ENCODE assay signal across 10 cellular contexts in the genomic region with DNA sequence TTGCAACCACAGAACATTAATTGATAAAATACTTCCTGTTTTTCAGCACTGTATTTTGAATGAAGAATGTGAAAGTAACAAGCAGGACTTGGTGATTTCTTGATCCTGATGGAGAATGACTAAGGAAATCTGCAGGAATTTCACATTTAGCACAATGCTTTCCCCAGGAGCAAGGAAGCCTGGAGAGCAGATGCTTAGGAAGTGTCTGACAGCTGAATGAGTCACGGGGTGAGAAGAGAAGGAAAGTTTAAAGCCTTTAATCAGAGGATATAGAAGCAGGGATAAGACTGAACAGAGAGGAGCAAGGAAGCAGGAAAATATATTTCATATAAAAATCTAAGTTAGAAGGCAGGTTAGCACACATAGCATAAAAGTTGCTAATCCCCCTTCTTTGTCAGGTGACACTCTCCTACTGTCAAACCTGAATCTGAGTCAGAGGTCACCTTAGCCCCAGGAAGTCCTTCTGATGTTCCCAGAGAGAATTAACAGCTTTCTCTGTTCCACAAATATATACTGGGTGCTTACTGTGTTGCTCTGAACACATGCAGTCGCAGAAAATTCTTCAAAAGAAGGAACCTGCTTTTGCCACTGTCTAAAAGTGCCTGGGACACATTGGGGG. TPM values are rescaled to one million over a fixed set of nuclear protein-coding genes. Genes with fewer than 3 reads are reported as not detected.
DNase-seq lines count a peak whose midpoint lies in the region; ATAC-seq, FAIRE-seq and TF ChIP-seq lines count a peak whose summit lies in the region.
"Had no signal": no experiment of that assay in that cellular context is flagged by ENCODE, and none has a peak within 500 bp of the region (broad histone marks: within the 10 kb centered on the region; RNA-seq: fewer than 3 reads in every experiment).

No MANE protein-coding gene starts in this region.

- peak overlapping the region in 1 of 2 donors; percentile 11 for H3K27ac Mint-ChIP-seq in natural killer cell treated with Interleukin-12 subunit alpha and Interleukin-12 subunit beta and Interleukin-15 and Interleukin-18, amount 100 ng/mL, for 72 hours
- no peak overlapping the region for H3K27ac Mint-ChIP-seq in natural killer cell
- H3K27ac Mint-ChIP-seq: effector memory CD8-positive, alpha-beta T cell had no signal

- no peak for DNase-seq in natural killer cell treated with Interleukin-12 subunit alpha and Interleukin-12 subunit beta and Interleukin-15 and Interleukin-18, amount 100 ng/mL, for 72 hours (ENCODE audit: low spot score)
- DNase-seq in natural killer cell: no peak
- DNase-seq in iPS-NIHi11 (ENCODE audit: low spot score): peak; percentile 13
- DNase-seq in urothelium cell line (ENCODE audit: low spot score): peak; percentile 23
- no peak for DNase-seq in stimulated activated naive CD8-positive, alpha-beta T cell treated with anti-CD3 and anti-CD28 coated beads, Interleukin-15, Interleukin-2, amounts not matched to agents 100 U/mL and 50 U/mL, for 24 hours
- no peak for DNase-seq in activated T-cell treated with anti-CD3 and anti-CD28 coated beads for 4 hours
- DNase-seq: effector memory CD8-positive, alpha-beta T cell; T-helper 1 cell had no signal

- TF ChIP-seq CTCF in natural killer cell (IDR thresholded peaks at IDR 0.05): no peak
- no peak for TF ChIP-seq CTCF in VCaP (conservative IDR thresholded peaks at IDR 0.05)

- H3K27ac ChIP-seq in VCaP: peak overlapping the region; percentile 51

- H3K4me3 Mint-ChIP-seq in natural killer cell treated with Interleukin-12 subunit alpha and Interleukin-12 subunit beta and Interleukin-15 and Interleukin-18, amount 100 ng/mL, for 72 hours: peak overlapping the region; percentile 37
- no peak overlapping the region for H3K4me3 Mint-ChIP-seq in natural killer cell
- H3K4me3 Mint-ChIP-seq: effector memory CD8-positive, alpha-beta T cell had no signal

- no peaks in the 10 kb centered on the region for H3K36me3 Mint-ChIP-seq in natural killer cell treated with Interleukin-12 subunit alpha and Interleukin-12 subunit beta and Interleukin-15 and Interleukin-18, amount 100 ng/mL, for 72 hours
- H3K36me3 Mint-ChIP-seq in natural killer cell: no peaks in the 10 kb centered on the region

- FAIRE-seq in urothelium cell line (lab: Jason Lieb, UNC): no peak

- no peak for ATAC-seq in natural killer cell treated with Interleukin-12 subunit alpha and Interleukin-12 subunit beta and Interleukin-15 and Interleukin-18, amount 100 ng/mL, for 72 hours
- ATAC-seq in natural killer cell: no peak
- no peak for ATAC-seq in stimulated activated naive CD8-positive, alpha-beta T cell treated with anti-CD3 and anti-CD28 coated beads, Interleukin-15, Interleukin-2, amounts not matched to agents 100 U/mL and 50 U/mL, for 24 hours
- no peak for ATAC-seq in HG03571 (IDR thresholded peaks at IDR 0.05; ENCODE audit: unreplicated experiment)
- ATAC-seq: effector memory CD8-positive, alpha-beta T cell had no signal

- H3K9me3 Mint-ChIP-seq in natural killer cell treated with Interleukin-12 subunit alpha and Interleukin-12 subunit beta and Interleukin-15 and Interleukin-18, amount 100 ng/mL, for 72 hours: no peaks in the 10 kb centered on the region
- no peaks in the 10 kb centered on the region for H3K9me3 Mint-ChIP-seq in natural killer cell
- H3K9me3 Mint-ChIP-seq: effector memory CD8-positive, alpha-beta T cell had no signal

- peaks cover 14 to 30% of the 10 kb centered on the region in 2 donors for H3K27me3 Mint-ChIP-seq in natural killer cell treated with Interleukin-12 subunit alpha and Interleukin-12 subunit beta and Interleukin-15 and Interleukin-18, amount 100 ng/mL, for 72 hours
- peaks cover 0 to 12% of the 10 kb centered on the region in 2 donors for H3K27me3 Mint-ChIP-seq in natural killer cell (ENCODE audit: low read depth in 2 of 2)

- H3K4me1 Mint-ChIP-seq in natural killer cell treated with Interleukin-12 subunit alpha and Interleukin-12 subunit beta and Interleukin-15 and Interleukin-18, amount 100 ng/mL, for 72 hours (ENCODE audit: low read depth in 2 of 2): peaks cover 0 to 7% of the 10 kb centered on the region in 2 donors
- no peaks in the 10 kb centered on the region for H3K4me1 Mint-ChIP-seq in natural killer cell

- intact Hi-C loops in natural killer cell (cut with micrococcal nuclease): no loop called here

RNA-seq across cellular contexts. Expression of gene GNA14, which starts 59.7 kb away (rescaled TPM):
- total RNA-seq in natural killer cell treated with Interleukin-12 subunit alpha and Interleukin-12 subunit beta and Interleukin-15 and Interleukin-18, amount 100 ng/mL, for 72 hours: under 1 TPM in 1 of 2 donors, not detected in 1; 0.45 TPM
- 1 to 10 TPM in 1 of 3 donors, not detected in 2; 1.8 TPM for total RNA-seq in natural killer cell

Comparison
In these comparisons a context has a peak if more than half of its experiments do, and no peak if none do; other contexts are left out.
1. DNase-seq: peak in iPS-NIHi11 (single experiment) and urothelium cell line (single experiment); none in natural killer cell treated with Interleukin-12 subunit alpha and Interleukin-12 subunit beta and Interleukin-15 and Interleukin-18, amount 100 ng/mL, for 72 hours (single experiment), natural killer cell (single experiment), stimulated activated naive CD8-positive, alpha-beta T cell treated with anti-CD3 and anti-CD28 coated beads, Interleukin-15, Interleukin-2, amounts not matched to agents 100 U/mL and 50 U/mL, for 24 hours (single experiment) and activated T-cell treated with anti-CD3 and anti-CD28 coated beads for 4 hours (single experiment).